8 cellular contexts compared by ENCODE assay signal in genomic region chr1:151790071-151790939, GRCh38. TPM values are rescaled to one million over a fixed set of nuclear protein-coding genes. Genes with fewer than 3 reads are reported as not detected.
DNase-seq lines count a peak whose midpoint lies in the region; ATAC-seq and TF ChIP-seq lines count a peak whose summit lies in the region.

TDRKH (minus strand) TSS chr1:151790500; CDS start chr1:151783022, 7,478 bp downstream.

- H3K9me3 ChIP-seq in right cardiac atrium (ENCODE audit: control insufficient read depth, low read length) (no peaks in the 10 kb centered on the region), vagina (no peaks in the 10 kb centered on the region)

- H3K27ac ChIP-seq in right cardiac atrium (ENCODE audit: low read length) (peak within 1 kb of the TSS; percentile 11), vagina (peak within 1 kb of the TSS; percentile 48)

- intact Hi-C loops in right cardiac atrium (cut with DNase I) (no loop called here), vagina (cut with DNase I) (no loop called here)

- DNase-seq in NCI-H1694 (lab: John Stamatoyannopoulos, UW) (peak; percentile 99), T-helper 2 cell (peak; percentile 93 to 100 (median 98)), anterior cingulate cortex (lab: John Stamatoyannopoulos, UW) (peak; percentile 87 to 99 (median 98)), right cardiac atrium (peak; percentile 98 to 99 (median 99)), pulmonary artery endothelial cell (ENCODE audit: low read depth, low spot score) (peak; percentile 99), vagina (ENCODE audit: extremely low spot score in 2 of 2) (peak in 1 of 2 donors; percentile 99)

- peak within 1 kb of the TSS; percentile 77 for H3K4me3 ChIP-seq in right cardiac atrium (ENCODE audit: low read length)
- H3K4me3 ChIP-seq in vagina: peak within 1 kb of the TSS; percentile 67 to 68

- no peaks in the 10 kb centered on the region for H3K27me3 ChIP-seq in right cardiac atrium (ENCODE audit: control insufficient read depth, insufficient read depth)
- no peaks in the 10 kb centered on the region for H3K27me3 ChIP-seq in vagina

- peak; percentile 97 for ATAC-seq in HG02885 (IDR thresholded peaks at IDR 0.05; ENCODE audit: poor library complexity, unreplicated experiment)
- ATAC-seq in right cardiac atrium: peak; percentile 100

- TF ChIP-seq CTCF in vagina (IDR thresholded peaks at IDR 0.05): no peak

- H3K4me1 ChIP-seq in right cardiac atrium (ENCODE audit: control insufficient read depth, insufficient read depth, low read length) (no peaks in the 10 kb centered on the region), vagina (peaks cover 12% of the 10 kb centered on the region)

- no peaks in the 10 kb centered on the region for H3K36me3 ChIP-seq in vagina

- TF ChIP-seq POLR2A in GM15510 (IDR thresholded peaks at IDR 0.05; ENCODE audit: borderline replicate concordance, extremely low read depth, insufficient read length) (peak; percentile 60), vagina (IDR thresholded peaks at IDR 0.05) (peak in 1 of 2 donors; percentile 29)

- WGBS in right cardiac atrium: under 1% methylated on average over 58 of the region's 58 CpGs

RNA-seq across cellular contexts. Expression of gene TDRKH, which starts in this region (rescaled TPM):
- total RNA-seq in right cardiac atrium (1 to 10 TPM; 4.2 to 7.5 (median 6.0) TPM), pulmonary artery endothelial cell (8.2 and 11.8 TPM in 2 replicates), vagina (5.2 TPM)
- 3.4 TPM for polyA plus RNA-seq in right cardiac atrium
